Comparison of ENCODE assay signal across 10 cellular contexts in the genomic region with DNA sequence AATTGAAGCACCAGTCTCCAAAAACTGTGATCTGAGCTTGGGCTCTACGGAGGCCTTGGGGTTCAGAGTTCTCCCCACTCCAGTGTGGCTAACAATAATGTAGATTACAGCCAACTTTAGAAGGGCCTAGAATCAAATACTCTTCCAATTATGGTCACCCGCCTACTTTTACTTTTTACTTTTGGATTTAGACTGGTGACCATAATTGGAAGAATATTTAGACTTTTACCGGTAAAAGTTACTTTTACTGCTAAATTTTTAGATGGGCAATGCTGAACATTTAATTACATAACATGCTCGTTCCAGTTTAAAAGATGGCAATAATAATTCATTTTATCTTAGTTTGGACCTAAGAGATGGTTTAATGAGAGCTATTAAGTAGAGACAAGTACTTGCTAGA. TPM values are rescaled to one million over a fixed set of nuclear protein-coding genes. Genes with fewer than 3 reads are reported as not detected.
DNase-seq lines count a peak whose midpoint lies in the region; ATAC-seq and TF ChIP-seq lines count a peak whose summit lies in the region.
"Had no signal": no experiment of that assay in that cellular context is flagged by ENCODE, and none has a peak within 500 bp of the region (broad histone marks: within the 10 kb centered on the region; RNA-seq: fewer than 3 reads in every experiment).

No MANE protein-coding gene starts in this region.

- TF ChIP-seq CTCF in coronary artery (IDR thresholded peaks at IDR 0.05) (no peak), tibial artery (IDR thresholded peaks at IDR 0.05) (no peak)

- H3K4me1 Mint-ChIP-seq in T-helper 17 cell, result peaks cover 17% of the 10 kb centered on the region

- peak overlapping the region; percentile 11 for H3K4me3 ChIP-seq in coronary artery
- peak overlapping the region in 1 of 2 donors; percentile 40 for H3K4me3 ChIP-seq in muscle layer of duodenum (ENCODE audit: low read depth in 1 of 2, low read length in 2 of 2)
- H3K4me3 ChIP-seq in tibial artery, result peak overlapping the region in 1 of 2 donors; percentile 4
- H3K4me3 ChIP-seq: SJSA1 had no signal

- peak overlapping the region; percentile 79 for H3K27ac Mint-ChIP-seq in T-helper 17 cell

- no peaks in the 10 kb centered on the region for H3K36me3 Mint-ChIP-seq in T-helper 17 cell (ENCODE audit: low read depth)

- no peak overlapping the region for H3K4me3 Mint-ChIP-seq in T-helper 17 cell

- intact Hi-C loops in tibial artery (cut with DNase I; ENCODE audit: low total_unique reads), result loop anchor here (5.0 kb wide), 1 partner anchor 38 kb away; a partner anchor contains a TSS

- H3K9me3 ChIP-seq in T-helper 17 cell (ENCODE audit: control insufficient read depth, low read length, poor library complexity, severe bottlenecking), result no peaks in the 10 kb centered on the region
- no peaks in the 10 kb centered on the region for H3K9me3 ChIP-seq in muscle layer of duodenum (ENCODE audit: control insufficient read depth in 1 of 2, low read length in 2 of 2)
- no peaks in the 10 kb centered on the region for H3K9me3 ChIP-seq in tibial artery
- H3K9me3 ChIP-seq: SJSA1 had no signal

- H3K27me3 ChIP-seq in muscle layer of duodenum (ENCODE audit: low read depth, low read length) (no peaks in the 10 kb centered on the region), tibial artery (no peaks in the 10 kb centered on the region)
- H3K27me3 ChIP-seq: SJSA1 had no signal

- peaks cover 4 to 35% of the 10 kb centered on the region in 2 donors for H3K4me1 ChIP-seq in muscle layer of duodenum (ENCODE audit: control insufficient read depth in 1 of 2, insufficient read depth in 2 of 2, low read length in 2 of 2)
- H3K4me1 ChIP-seq in tibial artery, result peaks cover 0 to 60% (median 42%) of the 10 kb centered on the region in 4 donors

- H3K36me3 ChIP-seq in muscle layer of duodenum (ENCODE audit: control insufficient read depth in 1 of 2, insufficient read depth in 2 of 2, low read length in 2 of 2) (peaks cover 3 to 8% of the 10 kb centered on the region in 2 donors), tibial artery (peaks cover 0 to 11% (median under 1%) of the 10 kb centered on the region in 3 donors)

- DNase-seq in T-helper 17 cell (no peak), coronary artery (ENCODE audit: low spot score) (no peak), tibial artery (no peak), germinal center (ENCODE audit: low spot score) (no peak)
- DNase-seq: COR-L47, NCI-H1436 had no signal

- H3K27ac ChIP-seq in coronary artery (peak overlapping the region; percentile 79 to 85), muscle layer of duodenum (ENCODE audit: low read length) (peak overlapping the region; percentile 67), tibial artery (peak overlapping the region; percentile 78 to 87)
- H3K27ac ChIP-seq: SJSA1 had no signal

- no peaks in the 10 kb centered on the region for H3K27me3 Mint-ChIP-seq in T-helper 17 cell

- ATAC-seq in T-helper 17 cell (no peak), GM19455 (IDR thresholded peaks at IDR 0.05; ENCODE audit: unreplicated experiment) (no peak), HG02981 (IDR thresholded peaks at IDR 0.05; ENCODE audit: unreplicated experiment) (no peak)

RNA-seq across cellular contexts. Expression of a gene that starts 39.2 kb away (rescaled TPM):
- 10 to 100 TPM; 45.5 to 49.4 TPM for total RNA-seq in T-helper 17 cell

RNA-seq across cellular contexts. Expression of a gene that starts 41.8 kb away (rescaled TPM):
- total RNA-seq in T-helper 17 cell, result under 1 TPM; 0.37 to 0.62 TPM

RNA-seq across cellular contexts. Expression of a gene that starts 42.1 kb away (rescaled TPM):
- 10 to 100 TPM; 81.0 to 96.3 TPM for total RNA-seq in T-helper 17 cell
